2 cellular contexts compared by ENCODE assay signal in genomic region chr2:1842945-1843344, GRCh38.
TF ChIP-seq lines count a peak whose summit lies in the region.

No MANE protein-coding gene starts in this region.

TF ChIP-seq in IMR-90, 13 proteins besides CTCF, POLR2A, EP300 and RAD21:
- TF ChIP-seq RFX5 (IDR thresholded peaks at IDR 0.05; ENCODE audit: low read depth, low read length) (no peak), CHD1 (IDR thresholded peaks at IDR 0.05; ENCODE audit: low read depth, low read length) (no peak), SMC3 (IDR thresholded peaks at IDR 0.05; ENCODE audit: low read depth, low read length) (no peak), MXI1 (IDR thresholded peaks at IDR 0.05; ENCODE audit: borderline replicate concordance, low read depth, low read length) (no peak), MAFK (IDR thresholded peaks at IDR 0.05; ENCODE audit: low read depth, low read length) (no peak), RCOR1 (IDR thresholded peaks at IDR 0.05; ENCODE audit: insufficient replicate concordance, low read length) (no peak), ELK1 (IDR thresholded peaks at IDR 0.05; ENCODE audit: borderline replicate concordance, low read depth, low read length) (no peak), CEBPB (IDR thresholded peaks at IDR 0.05; ENCODE audit: low read depth, low read length) (no peak), NFE2L2 (IDR thresholded peaks at IDR 0.05; ENCODE audit: low read depth, low read length) (no peak), BHLHE40 (IDR thresholded peaks at IDR 0.05; ENCODE audit: low read depth, low read length) (no peak), FOS (IDR thresholded peaks at IDR 0.05; ENCODE audit: low read depth, low read length) (no peak), MAZ (IDR thresholded peaks at IDR 0.05; ENCODE audit: borderline replicate concordance, low read depth, low read length) (no peak)
- TF ChIP-seq, protein P1, sequence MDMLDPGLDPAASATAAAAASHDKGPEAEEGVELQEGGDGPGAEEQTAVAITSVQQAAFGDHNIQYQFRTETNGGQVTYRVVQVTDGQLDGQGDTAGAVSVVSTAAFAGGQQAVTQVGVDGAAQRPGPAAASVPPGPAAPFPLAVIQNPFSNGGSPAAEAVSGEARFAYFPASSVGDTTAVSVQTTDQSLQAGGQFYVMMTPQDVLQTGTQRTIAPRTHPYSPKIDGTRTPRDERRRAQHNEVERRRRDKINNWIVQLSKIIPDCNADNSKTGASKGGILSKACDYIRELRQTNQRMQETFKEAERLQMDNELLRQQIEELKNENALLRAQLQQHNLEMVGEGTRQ (IDR thresholded peaks at IDR 0.05; ENCODE audit: low read depth, low read length): no peak
TF ChIP-seq in IMR-90: peak in this region for 0.

TF ChIP-seq in H1, 55 proteins besides CTCF, POLR2A, EP300 and RAD21:
- no peak for TF ChIP-seq MAX (IDR thresholded peaks at IDR 0.05)
- TF ChIP-seq, protein P2, sequence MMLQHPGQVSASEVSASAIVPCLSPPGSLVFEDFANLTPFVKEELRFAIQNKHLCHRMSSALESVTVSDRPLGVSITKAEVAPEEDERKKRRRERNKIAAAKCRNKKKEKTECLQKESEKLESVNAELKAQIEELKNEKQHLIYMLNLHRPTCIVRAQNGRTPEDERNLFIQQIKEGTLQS (IDR thresholded peaks at IDR 0.05; ENCODE audit: insufficient read depth, low read depth, low read length): no peak
- TF ChIP-seq HDAC6 (IDR thresholded peaks at IDR 0.05; ENCODE audit: low read depth, low read length): no peak
- TF ChIP-seq CEBPB (IDR thresholded peaks at IDR 0.05; ENCODE audit: low read depth, low read length): no peak
- TF ChIP-seq ASH2L (IDR thresholded peaks at IDR 0.05; ENCODE audit: low read length): no peak
- TF ChIP-seq TEAD4 (IDR thresholded peaks at IDR 0.05; ENCODE audit: low read depth, low read length): no peak
